ENCODE assay signal across 8 cellular contexts in genomic region chr13:30307966-30308290, GRCh38. TPM values are rescaled to one million over a fixed set of nuclear protein-coding genes. Genes with fewer than 3 reads are reported as not detected.
DNase-seq lines count a peak whose midpoint lies in the region; ATAC-seq and TF ChIP-seq lines count a peak whose summit lies in the region.

No MANE protein-coding gene starts in this region.

- no peaks in the 10 kb centered on the region for H3K27me3 Mint-ChIP-seq in activated T-cell treated with anti-CD3 and anti-CD28 coated beads, Interleukin-2, amount 50 U/mL, for 72 hours (ENCODE audit: low read depth)

- H3K4me3 Mint-ChIP-seq in activated T-cell treated with anti-CD3 and anti-CD28 coated beads, Interleukin-2, amount 50 U/mL, for 72 hours: peak overlapping the region; percentile 86 to 96

- no peaks in the 10 kb centered on the region for H3K36me3 Mint-ChIP-seq in activated T-cell treated with anti-CD3 and anti-CD28 coated beads, Interleukin-2, amount 50 U/mL, for 72 hours (ENCODE audit: insufficient read depth in 2 of 2)

- TF ChIP-seq EP300 in transverse colon (IDR thresholded peaks at IDR 0.05; ENCODE audit: low read depth): no peak

- H3K4me3 ChIP-seq in lower leg skin (ENCODE audit: low read depth, poor library complexity, severe bottlenecking) (peak overlapping the region; percentile 98), transverse colon (peak overlapping the region; percentile 90 to 100 (median 95))

- intact Hi-C loops in lower leg skin (cut with DNase I; ENCODE audit: low total_unique reads) (no loop called here), transverse colon (cut with DNase I; ENCODE audit: low total_unique reads) (no loop called here)

- peaks cover 0 to 32% (median 9%) of the 10 kb centered on the region in 4 donors for H3K4me1 ChIP-seq in transverse colon

- in situ Hi-C loops in transverse colon (cut with MboI; ENCODE audit: low pct_ligation_motif_present in 1 of 4, low pct_unique_long_range_greater_than_20kb in 1 of 4, low sequenced_read_pairs in 3 of 4) (loop anchor here in 1 of 4 donors (25.0 kb wide), 1 partner anchor 171 kb away; no protein-coding TSS in a partner anchor), KBM-7 (cut with MboI; ENCODE audit: low pct_unique_long_range_greater_than_20kb, low sequenced_read_pairs) (no loop called here)

- 28 to 30% methylated on average over 8 of the region's 8 CpGs for WGBS in lower leg skin, 2 donors
- WGBS in transverse colon (ENCODE audit: low coverage in 1 of 2), 2 donors: 35 to 40% methylated on average over 8 of the region's 8 CpGs

- no peaks in the 10 kb centered on the region for H3K27me3 ChIP-seq in transverse colon

- H3K9me3 Mint-ChIP-seq in activated T-cell treated with anti-CD3 and anti-CD28 coated beads, Interleukin-2, amount 50 U/mL, for 72 hours: no peaks in the 10 kb centered on the region

- peaks cover 37% of the 10 kb centered on the region for H3K4me1 Mint-ChIP-seq in activated T-cell treated with anti-CD3 and anti-CD28 coated beads, Interleukin-2, amount 50 U/mL, for 72 hours (ENCODE audit: low read depth)

- no peak overlapping the region for H3K27ac Mint-ChIP-seq in activated T-cell treated with anti-CD3 and anti-CD28 coated beads, Interleukin-2, amount 50 U/mL, for 72 hours

- no peaks in the 10 kb centered on the region for H3K36me3 ChIP-seq in transverse colon

- no peaks in the 10 kb centered on the region for H3K9me3 ChIP-seq in transverse colon

- TF ChIP-seq CTCF in lower leg skin (IDR thresholded peaks at IDR 0.05): no peak
- no peak for TF ChIP-seq CTCF in transverse colon (IDR thresholded peaks at IDR 0.05)

- H3K27ac ChIP-seq in angular gyrus (ENCODE audit: low read depth, low read length): peak overlapping the region; percentile 87
- peak overlapping the region; percentile 92 to 94 (median 94) for H3K27ac ChIP-seq in transverse colon

- no peak for ATAC-seq in activated T-cell treated with anti-CD3 and anti-CD28 coated beads, Interleukin-2, amount 50 U/mL, for 72 hours (replicated peaks in 1 of 2)

- TF ChIP-seq POLR2A in lower leg skin (IDR thresholded peaks at IDR 0.05) (no peak), transverse colon (IDR thresholded peaks at IDR 0.05) (no peak)

- DNase-seq in activated T-cell treated with anti-CD3 and anti-CD28 coated beads, Interleukin-2, amount 50 U/mL, for 72 hours: no peak
- no peak for DNase-seq in activated T-cell treated with anti-CD3 and anti-CD28 coated beads for 4 hours
- DNase-seq in lower leg skin (ENCODE audit: low spot score in 2 of 2): no peak
- DNase-seq in transverse colon: no peak
- no peak for DNase-seq in KBM-7
- no peak for DNase-seq in RPMI8226
- DNase-seq in SW 1271 (lab: John Stamatoyannopoulos, UW): no peak

RNA-seq across cellular contexts. Expression of gene KATNAL1, which starts 0.6 kb away (rescaled TPM):
- total RNA-seq in activated T-cell treated with anti-CD3 and anti-CD28 coated beads, Interleukin-2, amount 50 U/mL, for 72 hours: 10 to 100 TPM; 17.9 to 25.5 TPM
- total RNA-seq in lower leg skin: 10 to 100 TPM in 1 of 4 donors, 1 to 10 TPM in 3; 3.1 to 15.2 (median 4.2) TPM
- 1 to 10 TPM; 4.4 to 9.8 (median 6.7) TPM for total RNA-seq in transverse colon
